1 cellular context compared by ENCODE assay signal in the genomic region with DNA sequence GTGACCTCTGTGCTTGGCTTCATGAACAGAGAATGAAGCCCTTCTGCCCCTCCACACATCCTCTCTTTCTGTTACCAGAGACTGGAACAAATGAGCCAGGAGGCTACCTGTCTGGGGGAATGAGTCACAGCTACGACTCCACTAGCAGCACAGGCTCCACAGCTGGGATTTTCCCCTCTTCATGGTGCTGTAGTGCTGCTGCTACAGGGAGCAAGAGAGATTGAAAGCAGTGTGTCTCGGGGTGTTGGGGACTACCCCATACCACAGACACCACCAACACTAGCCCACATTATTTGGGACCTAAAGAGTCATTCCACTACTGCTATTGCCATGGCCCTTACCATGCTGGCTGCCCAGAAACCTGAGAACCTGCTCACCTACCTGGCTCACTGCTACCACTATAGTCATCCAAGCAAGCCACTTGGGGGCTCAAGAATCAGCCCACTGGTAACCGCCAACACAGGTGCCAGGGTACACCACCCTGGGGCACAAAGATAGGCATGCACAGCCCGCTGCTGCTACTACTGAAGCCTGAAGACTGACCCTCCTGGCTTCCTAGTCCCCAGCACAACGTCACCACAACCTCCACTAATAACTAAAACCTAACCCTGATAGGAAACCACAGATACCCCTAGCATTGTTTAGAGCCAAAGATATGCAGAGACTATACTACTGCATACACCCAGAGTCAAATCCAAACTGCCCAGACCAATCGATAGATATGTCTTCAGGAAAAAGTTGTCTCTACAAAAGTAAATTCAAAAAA.
TF ChIP-seq lines count a peak whose summit lies in the region.

No MANE protein-coding gene starts in this region.

TF ChIP-seq in SK-N-SH, 30 proteins besides CTCF, POLR2A, EP300 and RAD21 (continued from another document):
- TF ChIP-seq JUND (IDR thresholded peaks at IDR 0.05) (no peak), TAF1 (IDR thresholded peaks at IDR 0.05; ENCODE audit: borderline replicate concordance, low read depth, low read length) (no peak), RXRA (IDR thresholded peaks at IDR 0.05; ENCODE audit: borderline replicate concordance, low read depth) (no peak), MXI1 (IDR thresholded peaks at IDR 0.05; ENCODE audit: low read depth, low read length) (no peak), RFX5 (IDR thresholded peaks at IDR 0.05; ENCODE audit: low read length) (no peak)
- TF ChIP-seq, protein P1, sequence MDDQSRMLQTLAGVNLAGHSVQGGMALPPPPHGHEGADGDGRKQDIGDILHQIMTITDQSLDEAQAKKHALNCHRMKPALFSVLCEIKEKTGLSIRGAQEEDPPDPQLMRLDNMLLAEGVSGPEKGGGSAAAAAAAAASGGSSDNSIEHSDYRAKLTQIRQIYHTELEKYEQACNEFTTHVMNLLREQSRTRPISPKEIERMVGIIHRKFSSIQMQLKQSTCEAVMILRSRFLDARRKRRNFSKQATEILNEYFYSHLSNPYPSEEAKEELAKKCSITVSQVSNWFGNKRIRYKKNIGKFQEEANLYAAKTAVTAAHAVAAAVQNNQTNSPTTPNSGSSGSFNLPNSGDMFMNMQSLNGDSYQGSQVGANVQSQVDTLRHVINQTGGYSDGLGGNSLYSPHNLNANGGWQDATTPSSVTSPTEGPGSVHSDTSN (IDR thresholded peaks at IDR 0.05) = no peak
